15 cellular contexts compared by ENCODE assay signal in the genomic region with DNA sequence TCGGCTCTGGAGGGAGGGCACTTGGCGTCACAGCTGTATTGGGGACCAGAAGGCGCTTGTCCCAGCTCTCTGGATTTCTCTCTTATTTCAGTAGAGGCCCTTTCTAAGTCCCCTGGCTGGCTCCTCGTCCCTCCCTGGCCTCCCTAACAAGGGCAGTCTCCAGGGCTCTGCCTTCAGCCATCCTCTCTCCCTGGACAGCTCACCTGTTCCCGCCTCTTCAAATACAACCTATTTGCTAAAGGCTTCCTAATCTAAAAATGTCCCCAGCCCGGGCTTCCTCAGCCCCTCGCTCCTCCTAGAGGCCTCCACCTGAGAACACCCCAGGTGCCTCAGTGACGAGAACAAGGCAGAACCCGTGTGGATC.
DNase-seq lines count a peak whose midpoint lies in the region; ATAC-seq, FAIRE-seq and TF ChIP-seq lines count a peak whose summit lies in the region.
"Had no signal": no experiment of that assay in that cellular context is flagged by ENCODE, and none has a peak within 500 bp of the region (broad histone marks: within the 10 kb centered on the region; RNA-seq: fewer than 3 reads in every experiment).

No MANE protein-coding gene starts in this region.

- H2AK5ac ChIP-seq in H1 (ENCODE audit: low read depth, low read length) = peak overlapping the region; percentile 13; the same call in 1 of the 2 replicates
- no peak overlapping the region for H2AK5ac ChIP-seq in neuronal stem cell (ENCODE audit: low read depth, low read length)

- DNase-seq in Right ventricle myocardium inferior (ENCODE audit: missing footprints) = no peak
- no peak for DNase-seq in left ventricle myocardium superior
- no peak for DNase-seq in H1 (ENCODE audit: low read depth in 1 of 2, low spot score in 2 of 2)
- no peak for DNase-seq in neuronal stem cell (ENCODE audit: low spot score)
- no peak for DNase-seq in NCI-H146 (lab: John Stamatoyannopoulos, UW)
- DNase-seq in HuH-7.5 (ENCODE audit: low spot score) = no peak
- no peak for DNase-seq in naive thymus-derived CD4-positive, alpha-beta T cell
- DNase-seq: 8988T; AML-193; CD4-positive, alpha-beta memory T cell had no signal

- TF ChIP-seq CTCF in H1 (IDR thresholded peaks at IDR 0.05; ENCODE audit: control extremely low read depth in 1 of 3, insufficient read depth in 1 of 3, low read depth in 1 of 3, low read length in 3 of 3) = no peak

- H3K36me3 ChIP-seq in H1 (ENCODE audit: control insufficient read depth in 2 of 4, insufficient read depth in 4 of 4, low read length in 3 of 4) = no peaks in the 10 kb centered on the region
- no peaks in the 10 kb centered on the region for H3K36me3 ChIP-seq in neuronal stem cell (replicated peaks in 1 of 2; ENCODE audit: control insufficient read depth in 2 of 2, insufficient read depth in 2 of 2, low read length in 2 of 2)
- no peaks in the 10 kb centered on the region for H3K36me3 ChIP-seq in naive thymus-derived CD4-positive, alpha-beta T cell (ENCODE audit: control insufficient read depth in 2 of 3, insufficient read depth in 3 of 3, low read length in 3 of 3)
- H3K36me3 ChIP-seq: BLaER1 treated with 17β-estradiol and CSF1 and Interleukin-3, amounts not matched to agents 10 nM and 100 nM had no signal

- no peak overlapping the region; the same call in 1 of the 2 replicates for H2BK5ac ChIP-seq in H1 (ENCODE audit: low read depth, low read length)
- no peak overlapping the region for H2BK5ac ChIP-seq in neuronal stem cell (ENCODE audit: low read length)

- H2BK120ac ChIP-seq in H1 (replicated peaks; ENCODE audit: low read depth, low read length) (no peak overlapping the region), neuronal stem cell (ENCODE audit: low read depth, low read length) (no peak overlapping the region)

- H3K23ac ChIP-seq in H1 (ENCODE audit: insufficient read length) = no peak overlapping the region
- H3K23ac ChIP-seq in neuronal stem cell (ENCODE audit: low read depth, low read length, poor library complexity) = peak overlapping the region; percentile 34

- H2BK20ac ChIP-seq in H1 (ENCODE audit: low read length) = no peak overlapping the region

- ATAC-seq in Right ventricle myocardium inferior = peak; percentile 7
- no peak for ATAC-seq in left ventricle myocardium superior
- no peak for ATAC-seq in naive thymus-derived CD4-positive, alpha-beta T cell
- no peak for ATAC-seq in GM19463 (IDR thresholded peaks at IDR 0.05; ENCODE audit: unreplicated experiment)
- ATAC-seq: GM12878 had no signal

- H3K27ac ChIP-seq in H1 (ENCODE audit: low read depth, low read length) = no peak overlapping the region
- H3K27ac ChIP-seq in neuronal stem cell (replicated peaks; ENCODE audit: low read length) = no peak overlapping the region
- H3K27ac ChIP-seq in naive thymus-derived CD4-positive, alpha-beta T cell (ENCODE audit: low read depth, low read length) = no peak overlapping the region

- CTCF ChIA-PET in H1 (lab: Charles Lee; ENCODE audit: partially characterized antibody) = no interaction called here
- CTCF ChIA-PET in naive thymus-derived CD4-positive, alpha-beta T cell (lab: Charles Lee) = no interaction called here

- H3K18ac ChIP-seq in H1 (ENCODE audit: extremely low read depth, low read length) (no peak overlapping the region), neuronal stem cell (ENCODE audit: low read length) (no peak overlapping the region)

- H3K79me2 ChIP-seq in H1 (ENCODE audit: control insufficient read depth in 1 of 2, insufficient read depth in 2 of 2, low read length in 2 of 2) = no peaks in the 10 kb centered on the region

- no peak overlapping the region for H4K5ac ChIP-seq in H1 (ENCODE audit: insufficient read length, low read depth, low read length)

- H3K27me3 Mint-ChIP-seq in naive thymus-derived CD4-positive, alpha-beta T cell = peaks cover 0 to 46% (median 9%) of the 10 kb centered on the region in 5 donors

- no peak overlapping the region for H3K27ac Mint-ChIP-seq in naive thymus-derived CD4-positive, alpha-beta T cell
- H3K27ac Mint-ChIP-seq: CD4-positive, alpha-beta memory T cell had no signal

- H3K4me1 ChIP-seq in H1 (replicated peaks in 1 of 4; ENCODE audit: control insufficient read depth in 3 of 4, insufficient read depth in 4 of 4, low read length in 3 of 4) (no peaks in the 10 kb centered on the region), neuronal stem cell (ENCODE audit: control insufficient read depth in 2 of 2, insufficient read depth in 1 of 2, low read depth in 1 of 2, low read length in 2 of 2) (peaks cover 0 to 3% of the 10 kb centered on the region in 2 donors)
- H3K4me1 ChIP-seq in naive thymus-derived CD4-positive, alpha-beta T cell (ENCODE audit: control insufficient read depth in 2 of 2, insufficient read depth in 2 of 2, low read length in 2 of 2) = no peaks in the 10 kb centered on the region

- H3K9ac ChIP-seq in H1 (replicated peaks in 1 of 4; ENCODE audit: extremely low read depth in 1 of 4, low read depth in 3 of 4, low read length in 3 of 4) (no peak overlapping the region), neuronal stem cell (ENCODE audit: low read depth, low read length, poor library complexity) (no peak overlapping the region)
- H3K9ac ChIP-seq: BLaER1 treated with 17β-estradiol and CSF1 and Interleukin-3, amounts not matched to agents 10 nM and 100 nM had no signal

- H3K9me3 ChIP-seq in H1 (ENCODE audit: insufficient read depth in 2 of 2, low read depth in 1 of 2, low read length in 1 of 2) (no peaks in the 10 kb centered on the region), neuronal stem cell (replicated peaks in 1 of 2; ENCODE audit: control insufficient read depth in 2 of 2, insufficient read depth in 1 of 2, low read depth in 1 of 2, low read length in 2 of 2) (no peaks in the 10 kb centered on the region)
- no peaks in the 10 kb centered on the region for H3K9me3 ChIP-seq in naive thymus-derived CD4-positive, alpha-beta T cell (ENCODE audit: control insufficient read depth in 2 of 3, low read length in 3 of 3)
- H3K9me3 ChIP-seq: BLaER1 treated with 17β-estradiol and CSF1 and Interleukin-3, amounts not matched to agents 10 nM and 100 nM had no signal

- TF ChIP-seq RAD21 in H1 (IDR thresholded peaks at IDR 0.05 in 1 of 2, conservative IDR thresholded peaks at IDR 0.05 in 1 of 2; ENCODE audit: low read depth in 2 of 2, low read length in 2 of 2) = no peak

- H3K4me2 ChIP-seq in H1 (ENCODE audit: insufficient read depth in 1 of 2, low read depth in 2 of 2, low read length in 2 of 2) (no peak overlapping the region), neuronal stem cell (ENCODE audit: insufficient read depth, low read length, poor library complexity, severe bottlenecking) (no peak overlapping the region)

- H3K36me3 Mint-ChIP-seq in naive thymus-derived CD4-positive, alpha-beta T cell = no peaks in the 10 kb centered on the region
- H3K36me3 Mint-ChIP-seq: CD4-positive, alpha-beta memory T cell had no signal

- no peaks in the 10 kb centered on the region for H3K79me1 ChIP-seq in H1 (ENCODE audit: low read depth, low read length)
- H3K79me1 ChIP-seq in neuronal stem cell (ENCODE audit: low read depth, low read length) = peaks cover 1% of the 10 kb centered on the region

- no peak overlapping the region for H4K8ac ChIP-seq in H1 (ENCODE audit: extremely low read depth, insufficient read depth, low read length)
- H4K8ac ChIP-seq in neuronal stem cell (ENCODE audit: low read depth, low read length) = no peak overlapping the region

- no peak for FAIRE-seq in H1 (lab: Jason Lieb, UNC)
- FAIRE-seq: GM12878, GM19239, H54 had no signal

- H3K14ac ChIP-seq in H1 (ENCODE audit: insufficient read length) (no peak overlapping the region), neuronal stem cell (ENCODE audit: low read length) (no peak overlapping the region)

- H3K4ac ChIP-seq in H1 (replicated peaks; ENCODE audit: insufficient read length, low read depth, low read length) = no peak overlapping the region
- H3K4ac ChIP-seq in neuronal stem cell (ENCODE audit: low read length) = no peak overlapping the region

- no peak overlapping the region for H3K56ac ChIP-seq in H1 (replicated peaks; ENCODE audit: insufficient read length, low read depth, low read length)

- H3K4me1 Mint-ChIP-seq in naive thymus-derived CD4-positive, alpha-beta T cell = peaks cover 0 to 1% (median 0%) of the 10 kb centered on the region in 7 donors
- H3K4me1 Mint-ChIP-seq: CD4-positive, alpha-beta memory T cell had no signal

- TF ChIP-seq POLR2A in H1 (IDR thresholded peaks at IDR 0.05; ENCODE audit: control extremely low read depth in 1 of 2, low read depth in 2 of 2, low read length in 2 of 2) = no peak

- peak overlapping the region; percentile 72; the same call in 1 of the 2 replicates for H2BK15ac ChIP-seq in H1 (ENCODE audit: low read length)
- H2BK15ac ChIP-seq in neuronal stem cell (ENCODE audit: low read length) = no peak overlapping the region

- H3K27me3 ChIP-seq in H1 (replicated peaks in 1 of 4; ENCODE audit: control insufficient read depth in 3 of 4, extremely low read depth in 1 of 4, insufficient read depth in 3 of 4, low read length in 3 of 4) (no peaks in the 10 kb centered on the region; a peak in 1 of 7 replicates), neuronal stem cell (ENCODE audit: control insufficient read depth in 3 of 3, insufficient read depth in 3 of 3, low read depth in 1 of 3, low read length in 3 of 3) (peaks cover 0 to 14% (median 0%) of the 10 kb centered on the region in 3 experiments)
- H3K27me3 ChIP-seq in naive thymus-derived CD4-positive, alpha-beta T cell (ENCODE audit: control insufficient read depth in 2 of 2, insufficient read depth in 2 of 2, low read length in 2 of 2) = no peaks in the 10 kb centered on the region
- H3K27me3 ChIP-seq: BLaER1 treated with 17β-estradiol and CSF1 and Interleukin-3, amounts not matched to agents 10 nM and 100 nM had no signal

- POLR2A ChIA-PET in H1 (lab: Charles Lee; ENCODE audit: partially characterized antibody) = no interaction called here
- POLR2A ChIA-PET in naive thymus-derived CD4-positive, alpha-beta T cell (lab: Charles Lee) = no interaction called here

- intact Hi-C loops in Right ventricle myocardium inferior (cut with DNase I) (no loop called here), left ventricle myocardium superior (cut with micrococcal nuclease) (no loop called here)
- intact Hi-C loops in naive thymus-derived CD4-positive, alpha-beta T cell (cut with micrococcal nuclease) = no loop called here

- H4K91ac ChIP-seq in H1 (replicated peaks; ENCODE audit: insufficient read length, low read length) (no peak overlapping the region), neuronal stem cell (ENCODE audit: low read depth, low read length, poor library complexity) (no peak overlapping the region)

- no peak overlapping the region for H3K4me3 Mint-ChIP-seq in naive thymus-derived CD4-positive, alpha-beta T cell

- peaks cover 0 to 2% (median 0%) of the 10 kb centered on the region in 11 donors for H3K9me3 Mint-ChIP-seq in naive thymus-derived CD4-positive, alpha-beta T cell

- 95% methylated on average over 9 of the region's 9 CpGs; no CpG with 5 or more reads in 1 of the 2 experiments for WGBS in H1 (ENCODE audit: extremely low coverage in 1 of 2, insufficient coverage in 1 of 2, insufficient read length in 1 of 2, insufficient replicate concordance in 2 of 2, low coverage in 1 of 2, low lambda C conversion rate in 2 of 2, missing lambda C conversion rate in 1 of 2), 2 experiments
- no CpG with 5 or more reads among the region's 9 CpGs for WGBS in neuronal stem cell (ENCODE audit: extremely low coverage in 2 of 2, insufficient read length in 2 of 2, insufficient replicate concordance in 1 of 2), 2 donors

- H4K20me1 ChIP-seq in H1 (replicated peaks in 1 of 2; ENCODE audit: control insufficient read depth in 1 of 2, insufficient read depth in 2 of 2, low read length in 2 of 2) = no peaks in the 10 kb centered on the region

- H2BK12ac ChIP-seq in H1 (ENCODE audit: low read depth, low read length) = no peak overlapping the region
- no peak overlapping the region for H2BK12ac ChIP-seq in neuronal stem cell (ENCODE audit: low read length)

- TF ChIP-seq EP300 in H1 (IDR thresholded peaks at IDR 0.05; ENCODE audit: borderline replicate concordance in 1 of 2, low read depth in 2 of 2, low read length in 2 of 2) = no peak

- H2AFZ ChIP-seq in H1 (ENCODE audit: low read length) = no peak overlapping the region
- H2AFZ ChIP-seq in neuronal stem cell (ENCODE audit: low read length) = no peak overlapping the region

- no peaks in the 10 kb centered on the region for H3K23me2 ChIP-seq in H1 (ENCODE audit: low read depth, low read length)

- H3K4me3 ChIP-seq in H1 (ENCODE audit: extremely low read depth in 1 of 4, insufficient read depth in 2 of 4, low read depth in 3 of 4, low read length in 4 of 4) (no peak overlapping the region), neuronal stem cell (ENCODE audit: low read length in 2 of 2) (no peak overlapping the region)
- H3K4me3 ChIP-seq in naive thymus-derived CD4-positive, alpha-beta T cell (ENCODE audit: low read length) = no peak overlapping the region
- H3K4me3 ChIP-seq: BLaER1 treated with 17β-estradiol and CSF1 and Interleukin-3, amounts not matched to agents 10 nM and 100 nM; GM12878 had no signal
